In the genomic region with DNA sequence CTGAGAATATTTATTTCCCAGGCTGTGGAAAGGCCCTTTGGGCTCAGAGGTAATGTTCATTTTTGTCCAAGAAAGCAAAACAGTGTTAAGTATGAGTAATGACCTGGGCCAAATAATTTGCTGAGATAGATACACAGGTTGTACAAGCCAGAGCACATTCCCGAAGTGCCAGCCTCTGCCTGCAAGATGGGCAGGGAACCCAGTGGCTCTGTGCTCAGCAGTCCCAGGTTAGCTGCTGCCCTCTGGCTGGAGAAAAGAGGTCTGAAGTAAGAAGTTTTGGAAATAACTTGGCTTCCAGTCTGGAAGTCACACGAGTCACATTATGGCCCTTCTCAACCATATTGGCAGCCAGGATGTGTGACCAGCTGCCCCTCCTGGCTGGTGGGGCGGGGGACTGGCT, we compare ENCODE assay signal across 8 cellular contexts. TPM values are rescaled to one million over a fixed set of nuclear protein-coding genes. Genes with fewer than 3 reads are reported as not detected.
DNase-seq lines count a peak whose midpoint lies in the region; FAIRE-seq and TF ChIP-seq lines count a peak whose summit lies in the region.
"Had no signal": no experiment of that assay in that cellular context is flagged by ENCODE, and none has a peak within 500 bp of the region (broad histone marks: within the 10 kb centered on the region; RNA-seq: fewer than 3 reads in every experiment).

No MANE protein-coding gene starts in this region.

- DNase-seq in LNCaP clone FGC (ENCODE audit: low read depth) (peak; percentile 74), bronchial epithelial cell (ENCODE audit: low read depth) (peak; percentile 93), kidney tubule cell (ENCODE audit: low spot score) (peak; percentile 69), type B pancreatic cell (ENCODE audit: extremely low spot score, unreplicated experiment) (no peak), DMS153 treated with DMSO at 0.1 percent for 48 hours (lab: John Stamatoyannopoulos, UW; ENCODE audit: unreplicated experiment) (no peak), A673 (ENCODE audit: low spot score) (no peak)
- no peak for DNase-seq in activated effector memory CD4-positive, alpha-beta T cell treated with Interleukin-2 at 50 U/mL for 16 hours
- DNase-seq: T-helper 2 cell had no signal

- H3K4me3 ChIP-seq in LNCaP clone FGC (ENCODE audit: low read depth, low read length): no peak overlapping the region
- no peak overlapping the region for H3K4me3 ChIP-seq in bronchial epithelial cell (ENCODE audit: low read depth, low read length)
- no peak overlapping the region for H3K4me3 ChIP-seq in A673 (ENCODE audit: low read depth, low read length, poor library complexity, severe bottlenecking)

- H3K4me3 Mint-ChIP-seq in type B pancreatic cell: peak overlapping the region; percentile 40

- POLR2A ChIA-PET in A673 (lab: Charles Lee; ENCODE audit: low non-redundant PET): no interaction called here

- TF ChIP-seq CTCF in LNCaP clone FGC (IDR thresholded peaks at IDR 0.05; ENCODE audit: control insufficient read depth, extremely low read depth, insufficient read depth): peak; percentile 76
- TF ChIP-seq CTCF in bronchial epithelial cell (IDR thresholded peaks at IDR 0.05; ENCODE audit: insufficient read depth, low read length, severe bottlenecking): peak; percentile 86
- TF ChIP-seq CTCF in type B pancreatic cell (conservative IDR thresholded peaks at IDR 0.05): no peak
- no peak for TF ChIP-seq CTCF in A673 (conservative IDR thresholded peaks at IDR 0.05; ENCODE audit: low read depth, low read length)

- H3K36me3 ChIP-seq in bronchial epithelial cell (ENCODE audit: control insufficient read depth, insufficient read depth, low read length) (no peaks in the 10 kb centered on the region), A673 (ENCODE audit: insufficient read depth, low read length, poor library complexity, severe bottlenecking) (no peaks in the 10 kb centered on the region)

- intact Hi-C loops in A673 (cut with micrococcal nuclease; ENCODE audit: unreplicated experiment): no loop called here

- H3K27me3 ChIP-seq in bronchial epithelial cell (ENCODE audit: control insufficient read depth, insufficient read depth, low read length) (no peaks in the 10 kb centered on the region), A673 (replicated peaks; ENCODE audit: insufficient read depth, low read depth, low read length, poor library complexity) (no peaks in the 10 kb centered on the region)

- H3K36me3 Mint-ChIP-seq in type B pancreatic cell: peaks cover 2% of the 10 kb centered on the region

- BruUV-seq in A673 (replicated peaks; lab: Mats Ljungman, UMichigan): no TSS peak

- H3K9me3 ChIP-seq in A673 (ENCODE audit: low read depth, low read length, poor library complexity, severe bottlenecking): no peaks in the 10 kb centered on the region

- peak; percentile 97 for FAIRE-seq in bronchial epithelial cell (lab: Jason Lieb, UNC)

- no peak overlapping the region for H3K27ac ChIP-seq in A673 (ENCODE audit: low read depth, low read length, poor library complexity, severe bottlenecking)

- H3K27me3 Mint-ChIP-seq in type B pancreatic cell: no peaks in the 10 kb centered on the region

- H3K4me1 ChIP-seq in A673 (ENCODE audit: insufficient read depth, low read length, poor library complexity, severe bottlenecking): no peaks in the 10 kb centered on the region

- CTCF ChIA-PET in A673 (lab: Charles Lee): no interaction called here

- peak overlapping the region; percentile 81 for H3K27ac Mint-ChIP-seq in type B pancreatic cell

- no peaks in the 10 kb centered on the region for H3K9me3 Mint-ChIP-seq in type B pancreatic cell

- H3K4me1 Mint-ChIP-seq in type B pancreatic cell (ENCODE audit: unreplicated experiment): peaks cover 27% of the 10 kb centered on the region

RNA-seq across cellular contexts. Expression of a gene that starts 20.2 kb away (rescaled TPM):
- 2.4 and 4.2 TPM in 2 replicates for total RNA-seq in bronchial epithelial cell
- 5.7 and 9.9 TPM in 2 replicates for total RNA-seq in type B pancreatic cell (ENCODE audit: low replicate concordance)
- total RNA-seq in A673 (2021): not detected in 2 replicates

Comparison
In these comparisons a context has a peak if more than half of its experiments do, and no peak if none do; other contexts are left out.
1. DNase-seq: peak in LNCaP clone FGC (single experiment), bronchial epithelial cell (single experiment) and kidney tubule cell (single experiment); none in type B pancreatic cell (single experiment), DMS153 treated with DMSO at 0.1 percent for 48 hours (single experiment), A673 (single experiment) and activated effector memory CD4-positive, alpha-beta T cell treated with Interleukin-2 at 50 U/mL for 16 hours (single experiment).
2. CTCF ChIP-seq: peak in LNCaP clone FGC (single experiment) and bronchial epithelial cell (single experiment); none in type B pancreatic cell (single experiment) and A673 (single experiment).